Comparison of ENCODE assay signal across 18 cellular contexts in the genomic region with DNA sequence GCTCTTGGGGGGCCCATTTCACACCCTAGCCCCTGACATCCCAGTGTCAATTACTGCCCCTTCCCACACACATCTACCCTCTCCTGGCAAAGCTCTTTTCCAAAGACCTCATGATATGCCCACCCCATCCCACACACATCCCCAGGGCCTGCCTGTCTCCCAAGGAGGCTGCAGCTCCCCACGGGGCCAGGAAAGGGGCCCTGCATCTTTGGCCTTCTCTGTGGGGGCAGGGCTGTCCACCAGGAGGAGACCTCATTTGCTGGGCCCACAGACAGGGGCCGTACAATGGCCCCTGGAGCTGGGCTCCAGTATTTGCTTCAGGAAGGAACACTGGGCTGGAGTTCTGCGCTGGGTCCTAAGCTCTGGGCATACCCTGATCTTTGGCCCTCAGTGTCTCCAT.
DNase-seq lines count a peak whose midpoint lies in the region; ATAC-seq and TF ChIP-seq lines count a peak whose summit lies in the region.
"Had no signal": no experiment of that assay in that cellular context is flagged by ENCODE, and none has a peak within 500 bp of the region (broad histone marks: within the 10 kb centered on the region; RNA-seq: fewer than 3 reads in every experiment).

No MANE protein-coding gene starts in this region.

- H3K9ac ChIP-seq in Loucy (ENCODE audit: low read depth, low read length, poor library complexity, severe bottlenecking): peak overlapping the region; percentile 70
- H3K9ac ChIP-seq: KMS-11 had no signal

- H3K27ac ChIP-seq in right atrium auricular region: no peak overlapping the region
- H3K27ac ChIP-seq: dorsolateral prefrontal cortex, heart right ventricle, KMS-11, pancreas had no signal

- H4K20me1 ChIP-seq in Loucy (ENCODE audit: insufficient read depth, low read length, poor library complexity, severe bottlenecking): no peaks in the 10 kb centered on the region

- H3K27me3 ChIP-seq in right atrium auricular region (no peaks in the 10 kb centered on the region), Loucy (ENCODE audit: insufficient read depth, low read length, poor library complexity, severe bottlenecking) (no peaks in the 10 kb centered on the region)
- H3K27me3 ChIP-seq: dorsolateral prefrontal cortex, pancreas had no signal

- H3K4me1 ChIP-seq in right atrium auricular region: no peaks in the 10 kb centered on the region
- H3K4me1 ChIP-seq in Loucy (ENCODE audit: insufficient read depth, low read length, poor library complexity, severe bottlenecking): peaks cover 93% of the 10 kb centered on the region
- H3K4me1 ChIP-seq: pancreas had no signal

- intact Hi-C loops in Right ventricle myocardium inferior (cut with DNase I): no loop called here

- H3F3A ChIP-seq in Loucy (ENCODE audit: low read depth): peaks cover 8% of the 10 kb centered on the region

- peak overlapping the region; percentile 5 for H3K4me2 ChIP-seq in Loucy (ENCODE audit: low read depth, low read length, poor library complexity, severe bottlenecking)
- H3K4me2 ChIP-seq: KMS-11 had no signal

- peaks cover 0 to 10% of the 10 kb centered on the region in 2 donors for H3K9me3 ChIP-seq in right atrium auricular region
- H3K9me3 ChIP-seq in Loucy (ENCODE audit: insufficient read depth, low read depth, low read length): no peaks in the 10 kb centered on the region
- H3K9me3 ChIP-seq: pancreas had no signal

- TF ChIP-seq CTCF in right atrium auricular region (IDR thresholded peaks at IDR 0.05) (no peak), Loucy (conservative IDR thresholded peaks at IDR 0.05; ENCODE audit: low read length) (no peak), chondrocyte (IDR thresholded peaks at IDR 0.05) (no peak)

- peak; percentile 35 for DNase-seq in Right ventricle myocardium inferior (ENCODE audit: missing footprints)
- DNase-seq in right atrium auricular region (ENCODE audit: low spot score): no peak
- DNase-seq in chondrocyte (ENCODE audit: low spot score): peak; percentile 54
- DNase-seq in stimulated activated naive B cell treated with anti-CD40 and anti-IgM and Interleukin-4, amounts not matched to agents 10 μg/mL and 1 μg/mL and 100 μg/mL, for 72 hours: no peak
- no peak for DNase-seq in NCI-H1694 treated with DMSO at 0.1 percent for 48 hours (lab: John Stamatoyannopoulos, UW)
- DNase-seq: anterior cingulate cortex, GF-D8, H9, heart right ventricle, MV-4-11, NCI-H526 treated with DMSO at 0.1 percent for 48 hours, right cardiac atrium had no signal

- H3K4me3 ChIP-seq in right atrium auricular region: no peak overlapping the region
- H3K4me3 ChIP-seq in Loucy (ENCODE audit: low read length, poor library complexity, severe bottlenecking): no peak overlapping the region
- H3K4me3 ChIP-seq: dorsolateral prefrontal cortex, heart right ventricle, pancreas had no signal

- H3K36me3 Mint-ChIP-seq in chondrocyte (ENCODE audit: low read depth): peaks cover 1% of the 10 kb centered on the region
- H3K36me3 Mint-ChIP-seq in stimulated activated naive B cell treated with anti-CD40 and anti-IgM and Interleukin-4, amounts not matched to agents 10 μg/mL and 1 μg/mL and 100 μg/mL, for 72 hours: peaks cover 3 to 10% of the 10 kb centered on the region in 2 donors

- no peaks in the 10 kb centered on the region for H3K79me2 ChIP-seq in Loucy (ENCODE audit: insufficient read depth, low read length)

- no peak overlapping the region for H3K27ac Mint-ChIP-seq in chondrocyte (ENCODE audit: unreplicated experiment)
- peak overlapping the region; percentile 65 for H3K27ac Mint-ChIP-seq in stimulated activated naive B cell treated with anti-CD40 and anti-IgM and Interleukin-4, amounts not matched to agents 10 μg/mL and 1 μg/mL and 100 μg/mL, for 72 hours
- H3K27ac Mint-ChIP-seq: nephron had no signal

- H3K36me3 ChIP-seq in right atrium auricular region (no peaks in the 10 kb centered on the region), Loucy (ENCODE audit: insufficient read depth, low read length) (no peaks in the 10 kb centered on the region)
- H3K36me3 ChIP-seq: heart right ventricle, pancreas had no signal

- H3K4me1 Mint-ChIP-seq in chondrocyte (ENCODE audit: low read depth): peaks cover 13% of the 10 kb centered on the region
- peaks cover 39 to 69% of the 10 kb centered on the region in 2 donors for H3K4me1 Mint-ChIP-seq in stimulated activated naive B cell treated with anti-CD40 and anti-IgM and Interleukin-4, amounts not matched to agents 10 μg/mL and 1 μg/mL and 100 μg/mL, for 72 hours

- H3K9me2 ChIP-seq in Loucy (replicated peaks; ENCODE audit: low read depth, low read length): no peaks in the 10 kb centered on the region

- no peak for ATAC-seq in Right ventricle myocardium inferior
- ATAC-seq in stimulated activated naive B cell treated with anti-CD40 and anti-IgM and Interleukin-4, amounts not matched to agents 10 μg/mL and 1 μg/mL and 100 μg/mL, for 72 hours (replicated peaks): no peak
- no peak for ATAC-seq in HG03025 (IDR thresholded peaks at IDR 0.05; ENCODE audit: low FRiP score, unreplicated experiment)
- ATAC-seq: heart right ventricle, pancreas, right cardiac atrium had no signal

- H2AFZ ChIP-seq in Loucy (ENCODE audit: low read length): no peak overlapping the region

- H3K9me3 Mint-ChIP-seq in chondrocyte (ENCODE audit: low read depth): peaks cover 8% of the 10 kb centered on the region
- peaks cover 9 to 11% of the 10 kb centered on the region in 2 donors for H3K9me3 Mint-ChIP-seq in stimulated activated naive B cell treated with anti-CD40 and anti-IgM and Interleukin-4, amounts not matched to agents 10 μg/mL and 1 μg/mL and 100 μg/mL, for 72 hours
- H3K9me3 Mint-ChIP-seq: H9, nephron had no signal

- H3K4me3 Mint-ChIP-seq in chondrocyte (ENCODE audit: unreplicated experiment): no peak overlapping the region
- no peak overlapping the region for H3K4me3 Mint-ChIP-seq in stimulated activated naive B cell treated with anti-CD40 and anti-IgM and Interleukin-4, amounts not matched to agents 10 μg/mL and 1 μg/mL and 100 μg/mL, for 72 hours
- H3K4me3 Mint-ChIP-seq: H9, nephron had no signal

- peaks cover 3% of the 10 kb centered on the region for H3K27me3 Mint-ChIP-seq in chondrocyte (ENCODE audit: low read depth)
- peaks cover 0 to 8% of the 10 kb centered on the region in 2 donors for H3K27me3 Mint-ChIP-seq in stimulated activated naive B cell treated with anti-CD40 and anti-IgM and Interleukin-4, amounts not matched to agents 10 μg/mL and 1 μg/mL and 100 μg/mL, for 72 hours

Comparison
In these comparisons a context has a peak if more than half of its experiments do, and no peak if none do; other contexts are left out.
1. DNase-seq: peak in Right ventricle myocardium inferior (single experiment) and chondrocyte (single experiment); none in right atrium auricular region (single experiment), stimulated activated naive B cell treated with anti-CD40 and anti-IgM and Interleukin-4, amounts not matched to agents 10 μg/mL and 1 μg/mL and 100 μg/mL, for 72 hours (single experiment) and NCI-H1694 treated with DMSO at 0.1 percent for 48 hours (single experiment).